ENCODE assay signal across 7 cellular contexts in the genomic region with DNA sequence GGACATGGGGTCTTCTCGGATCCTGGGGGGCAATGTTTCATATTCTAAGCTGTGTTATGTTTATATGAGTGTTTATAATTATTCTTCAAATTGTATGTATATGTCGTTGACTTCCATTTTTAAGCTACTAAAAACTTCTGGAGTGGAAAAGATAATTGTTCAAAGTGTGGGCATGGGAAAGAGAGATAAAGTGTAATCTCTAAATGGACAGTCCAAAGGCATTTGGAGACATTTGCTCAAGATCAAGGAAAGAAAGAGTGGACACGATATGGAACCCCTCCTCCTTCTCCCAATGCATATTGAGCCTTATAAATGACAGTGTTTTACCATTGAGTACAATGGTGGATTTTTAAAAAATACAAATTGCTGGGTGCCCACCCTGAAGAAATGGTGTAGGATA.
"Had no signal": no experiment of that assay in that cellular context is flagged by ENCODE, and none has a peak within 500 bp of the region (broad histone marks: within the 10 kb centered on the region; RNA-seq: fewer than 3 reads in every experiment).

No MANE protein-coding gene starts in this region.

- H3K36me3 Mint-ChIP-seq: IgD-negative memory B cell had no signal

- H3K27ac Mint-ChIP-seq: IgD-negative memory B cell had no signal

- H3K4me1 Mint-ChIP-seq: IgD-negative memory B cell had no signal

- FAIRE-seq: HepG2 had no signal

- H3K4me3 Mint-ChIP-seq: IgD-negative memory B cell had no signal

- H3K27ac ChIP-seq: HL-60, KMS-11 had no signal

- ATAC-seq: HepG2 had no signal

- DNase-seq: IMR-90, KBM-7, KG1 had no signal

- H3K4me2 ChIP-seq: KMS-11 had no signal

- H3K9ac ChIP-seq: KMS-11 had no signal
